Comparison of ENCODE assay signal across 9 cellular contexts in the genomic region with DNA sequence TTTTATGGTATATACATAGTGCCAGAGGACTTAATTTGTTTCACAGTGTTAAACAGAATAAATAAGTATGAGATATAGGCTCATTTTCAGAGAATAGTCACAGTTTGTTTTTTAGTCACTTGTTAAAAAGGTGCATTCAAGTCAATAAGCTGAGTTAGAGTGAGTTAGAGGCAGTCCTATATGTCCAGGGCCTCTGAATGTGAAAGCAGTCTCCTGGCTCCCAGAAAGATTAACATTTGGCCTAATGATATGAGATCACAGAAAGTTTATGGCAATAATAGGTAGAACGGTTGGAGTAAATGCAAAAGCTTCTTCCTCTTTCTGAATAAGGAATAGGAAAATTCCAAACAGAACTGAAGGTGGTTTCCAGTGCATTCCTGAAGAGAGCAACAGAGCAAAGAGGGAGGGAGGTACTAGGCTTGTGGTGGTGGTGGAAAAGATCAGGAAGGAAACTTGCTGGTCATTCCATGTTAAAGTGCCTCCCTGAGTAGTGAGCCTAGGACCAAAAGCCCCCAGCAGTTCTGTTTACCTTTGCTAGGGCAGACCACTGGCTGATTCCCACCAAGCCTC. TPM values are rescaled to one million over a fixed set of nuclear protein-coding genes. Genes with fewer than 3 reads are reported as not detected.
DNase-seq lines count a peak whose midpoint lies in the region; ATAC-seq and TF ChIP-seq lines count a peak whose summit lies in the region.
"Had no signal": no experiment of that assay in that cellular context is flagged by ENCODE, and none has a peak within 500 bp of the region (broad histone marks: within the 10 kb centered on the region; RNA-seq: fewer than 3 reads in every experiment).

No MANE protein-coding gene starts in this region.

- ATAC-seq in left lobe of liver, result peak; percentile 17
- no peak for ATAC-seq in HG03342 (IDR thresholded peaks at IDR 0.05; ENCODE audit: unreplicated experiment)
- ATAC-seq: K562 had no signal

- intact Hi-C loops in breast epithelium (cut with DNase I; ENCODE audit: low total_unique reads), result no loop called here

- H3K9ac ChIP-seq in subcutaneous abdominal adipose tissue (ENCODE audit: low read length in 5 of 5), result no peak overlapping the region

- H3K27me3 ChIP-seq in breast epithelium (no peaks in the 10 kb centered on the region), subcutaneous abdominal adipose tissue (ENCODE audit: control insufficient read depth in 5 of 5, insufficient read depth in 4 of 5, low read length in 5 of 5) (no peaks in the 10 kb centered on the region)

- H3K27ac ChIP-seq in breast epithelium (peak overlapping the region; percentile 4 to 43), subcutaneous abdominal adipose tissue (ENCODE audit: low read depth, low read length) (peak overlapping the region; percentile 35)

- TF ChIP-seq CTCF in breast epithelium (IDR thresholded peaks at IDR 0.05), result no peak

- no peaks in the 10 kb centered on the region for H3K4me1 ChIP-seq in breast epithelium
- peaks cover 0 to 34% (median 22%) of the 10 kb centered on the region in 5 donors for H3K4me1 ChIP-seq in subcutaneous abdominal adipose tissue (ENCODE audit: control insufficient read depth in 5 of 5, insufficient read depth in 5 of 5, low read length in 5 of 5)

- H3K9me3 ChIP-seq in breast epithelium, result no peaks in the 10 kb centered on the region
- no peaks in the 10 kb centered on the region for H3K9me3 ChIP-seq in subcutaneous abdominal adipose tissue (ENCODE audit: control insufficient read depth in 5 of 5, low read length in 5 of 5)

- H3K36me3 ChIP-seq in breast epithelium (no peaks in the 10 kb centered on the region), subcutaneous abdominal adipose tissue (ENCODE audit: control insufficient read depth in 5 of 5, insufficient read depth in 5 of 5, low read length in 5 of 5) (no peaks in the 10 kb centered on the region)

- DNase-seq in HCEC 1CT (peak; percentile 17), breast epithelium (ENCODE audit: low spot score in 2 of 2) (no peak), left lobe of liver (ENCODE audit: low spot score) (no peak), NCI-H446 treated with DMSO at 0.1 percent for 48 hours (lab: John Stamatoyannopoulos, UW) (no peak), OCI-M1 (lab: John Stamatoyannopoulos, UW) (no peak)
- DNase-seq: head of caudate nucleus had no signal

- H3K4me3 ChIP-seq in breast epithelium (no peak overlapping the region), subcutaneous abdominal adipose tissue (ENCODE audit: low read depth in 1 of 5, low read length in 5 of 5) (no peak overlapping the region)
- H3K4me3 ChIP-seq: K562 had no signal

- TF ChIP-seq POLR2A in breast epithelium (IDR thresholded peaks at IDR 0.05), result no peak

RNA-seq across cellular contexts. Expression of a gene that starts 54.4 kb away (rescaled TPM):
- total RNA-seq in breast epithelium, result under 1 TPM in 2 of 3 donors, not detected in 1; 0.15 to 0.33 TPM
- 518 TPM for total RNA-seq in left lobe of liver

Comparison
In these comparisons a context has a peak if more than half of its experiments do, and no peak if none do; other contexts are left out.
1. RNA of a gene that starts 54.4 kb away (total RNA-seq): 518 TPM in left lobe of liver (single experiment); 0.15 to 0.33 TPM in breast epithelium; every median in the first group is over 100 times any median in the second.